13 cellular contexts compared by ENCODE assay signal in genomic region chr2:46001741-46002506, GRCh38.
DNase-seq lines count a peak whose midpoint lies in the region; ATAC-seq and TF ChIP-seq lines count a peak whose summit lies in the region.
"Had no signal": no experiment of that assay in that cellular context is flagged by ENCODE, and none has a peak within 500 bp of the region (broad histone marks: within the 10 kb centered on the region; RNA-seq: fewer than 3 reads in every experiment).

No MANE protein-coding gene starts in this region.

- H3K27ac ChIP-seq in coronary artery = peak overlapping the region; percentile 37 to 77
- H3K27ac ChIP-seq: KMS-11, WERI-Rb-1 had no signal

- DNase-seq in AG10803 (ENCODE audit: low read depth) (peak; percentile 78), coronary artery (ENCODE audit: low spot score) (no peak), iris pigment epithelial cell (ENCODE audit: low read depth) (peak; percentile 30), renal cortical epithelial cell (ENCODE audit: low read depth) (peak; percentile 43), SK-N-DZ (ENCODE audit: low spot score) (no peak), NCI-H2227 treated with DMSO at 0.1 percent for 48 hours (lab: John Stamatoyannopoulos, UW) (no peak)
- DNase-seq: activated naive CD8-positive, alpha-beta T cell treated with anti-CD3 and anti-CD28 coated beads for 36 hours; Calu3; NCI-H1930; WERI-Rb-1 had no signal

- ATAC-seq in GM18520 (IDR thresholded peaks at IDR 0.05; ENCODE audit: unreplicated experiment) (no peak), GM18502 (IDR thresholded peaks at IDR 0.05; ENCODE audit: poor library complexity, unreplicated experiment) (no peak)

- H3K4me3 ChIP-seq in AG10803 (ENCODE audit: low read length) (no peak overlapping the region), coronary artery (no peak overlapping the region)

- TF ChIP-seq CTCF in AG10803 (conservative IDR thresholded peaks at IDR 0.05; ENCODE audit: low read length) (no peak), coronary artery (IDR thresholded peaks at IDR 0.05) (no peak)

Comparison
In these comparisons a context has a peak if more than half of its experiments do, and no peak if none do; other contexts are left out.
1. DNase-seq: peak in AG10803 (single experiment), iris pigment epithelial cell (single experiment) and renal cortical epithelial cell (single experiment); none in coronary artery (single experiment), SK-N-DZ (single experiment) and NCI-H2227 treated with DMSO at 0.1 percent for 48 hours (single experiment).